ENCODE assay signal across 12 cellular contexts in genomic region chr4:7892212-7893019, GRCh38. TPM values are rescaled to one million over a fixed set of nuclear protein-coding genes. Genes with fewer than 3 reads are reported as not detected.
DNase-seq lines count a peak whose midpoint lies in the region; ATAC-seq, FAIRE-seq and TF ChIP-seq lines count a peak whose summit lies in the region.
"Had no signal": no experiment of that assay in that cellular context is flagged by ENCODE, and none has a peak within 500 bp of the region (broad histone marks: within the 10 kb centered on the region; RNA-seq: fewer than 3 reads in every experiment).

No MANE protein-coding gene starts in this region.

- H3K4me3 ChIP-seq in A549 (no peak overlapping the region), brain microvascular endothelial cell (ENCODE audit: low read depth, low read length) (no peak overlapping the region), mesendoderm (ENCODE audit: low read length) (no peak overlapping the region), tibial nerve (no peak overlapping the region)

- TF ChIP-seq RAD21 in A549 (conservative IDR thresholded peaks at IDR 0.05 in 1 of 2, IDR thresholded peaks at IDR 0.05 in 1 of 2): no peak

- H3K9me3 ChIP-seq in A549 (peaks cover 14% of the 10 kb centered on the region), tibial nerve (peaks cover 0 to 12% (median 4%) of the 10 kb centered on the region in 4 donors)

- H3K4me1 ChIP-seq in A549 (peaks cover 44% of the 10 kb centered on the region), mesendoderm (ENCODE audit: control insufficient read depth, low read depth, low read length) (peaks cover 14% of the 10 kb centered on the region), tibial nerve (peaks cover 0 to 24% (median 2%) of the 10 kb centered on the region in 4 donors)

- no peak overlapping the region for H3K56ac ChIP-seq in mesendoderm (ENCODE audit: low read length)

- H3K4me1 Mint-ChIP-seq in HFFc6 (ENCODE audit: low read depth): peaks cover 78% of the 10 kb centered on the region
- no peaks in the 10 kb centered on the region for H3K4me1 Mint-ChIP-seq in stimulated activated naive B cell treated with anti-CD40 and anti-IgM and Interleukin-4, amounts not matched to agents 10 μg/mL and 1 μg/mL and 100 μg/mL, for 72 hours
- H3K4me1 Mint-ChIP-seq: CD14-positive monocyte had no signal

- peak; percentile 71 to 76; a peak in 5 of 6 replicates for ATAC-seq in A549
- ATAC-seq in stimulated activated naive B cell treated with anti-CD40 and anti-IgM and Interleukin-4, amounts not matched to agents 10 μg/mL and 1 μg/mL and 100 μg/mL, for 72 hours (replicated peaks): no peak
- ATAC-seq in HG03439 (IDR thresholded peaks at IDR 0.05; ENCODE audit: unreplicated experiment): no peak

- H3K27me3 ChIP-seq in brain microvascular endothelial cell (replicated peaks) (no peaks in the 10 kb centered on the region), mesendoderm (ENCODE audit: insufficient read depth, low read length, poor library complexity) (no peaks in the 10 kb centered on the region), tibial nerve (no peaks in the 10 kb centered on the region)

- peaks cover 47% of the 10 kb centered on the region for H3K36me3 Mint-ChIP-seq in HFFc6 (ENCODE audit: low read depth)
- peaks cover 2 to 4% of the 10 kb centered on the region in 2 donors for H3K36me3 Mint-ChIP-seq in stimulated activated naive B cell treated with anti-CD40 and anti-IgM and Interleukin-4, amounts not matched to agents 10 μg/mL and 1 μg/mL and 100 μg/mL, for 72 hours
- H3K36me3 Mint-ChIP-seq: CD14-positive monocyte had no signal

- H3K23ac ChIP-seq in mesendoderm (ENCODE audit: low read length): no peak overlapping the region

- CTCF ChIA-PET in A549 (lab: Yijun Ruan, JAX): interaction anchor here (0.9 to 1.6 kb wide), 5 partner anchors 14 to 33 kb away, joined by 3 to 5 read pairs (median 5); no protein-coding TSS in a partner anchor

- no peak overlapping the region for H4K5ac ChIP-seq in mesendoderm (ENCODE audit: low read length)

- no peak overlapping the region for H2AK5ac ChIP-seq in mesendoderm (ENCODE audit: low read length)

- H3K27ac Mint-ChIP-seq in HFFc6: peak overlapping the region; percentile 96
- no peak overlapping the region for H3K27ac Mint-ChIP-seq in stimulated activated naive B cell treated with anti-CD40 and anti-IgM and Interleukin-4, amounts not matched to agents 10 μg/mL and 1 μg/mL and 100 μg/mL, for 72 hours

- H3K4me2 ChIP-seq in A549 (peak overlapping the region; percentile 74), mesendoderm (ENCODE audit: low read length) (no peak overlapping the region)

- TF ChIP-seq POLR2A in A549 (IDR thresholded peaks at IDR 0.05; ENCODE audit: low read length) (no peak), tibial nerve (IDR thresholded peaks at IDR 0.05) (no peak)

- FAIRE-seq in A549 (lab: Jason Lieb, UNC): no peak
- FAIRE-seq: colon had no signal

- in situ Hi-C loops in brain microvascular endothelial cell (cut with HindIII; ENCODE audit: low pct_ligation_motif_present, low sequenced_read_pairs): no loop called here

- no peak overlapping the region for H2BK120ac ChIP-seq in mesendoderm (ENCODE audit: low read depth, low read length)

- H3K9me3 Mint-ChIP-seq in HFFc6: peaks cover 14% of the 10 kb centered on the region
- peaks cover 7% of the 10 kb centered on the region in 2 donors for H3K9me3 Mint-ChIP-seq in stimulated activated naive B cell treated with anti-CD40 and anti-IgM and Interleukin-4, amounts not matched to agents 10 μg/mL and 1 μg/mL and 100 μg/mL, for 72 hours

- no peak overlapping the region for H3K4ac ChIP-seq in mesendoderm (ENCODE audit: low read depth, low read length)

- POLR2A ChIA-PET in A549 (lab: Yijun Ruan, JAX): no interaction called here

- H3K4me3 Mint-ChIP-seq in HFFc6: peak overlapping the region; percentile 66
- no peak overlapping the region for H3K4me3 Mint-ChIP-seq in stimulated activated naive B cell treated with anti-CD40 and anti-IgM and Interleukin-4, amounts not matched to agents 10 μg/mL and 1 μg/mL and 100 μg/mL, for 72 hours
- H3K4me3 Mint-ChIP-seq: CD14-positive monocyte had no signal

- TF ChIP-seq EP300 in A549 (IDR thresholded peaks at IDR 0.05) (no peak), tibial nerve (IDR thresholded peaks at IDR 0.05) (no peak)

- WGBS in A549 (ENCODE audit: missing lambda C conversion rate): 46% methylated on average over 12 of the region's 12 CpGs
- WGBS in mesendoderm (ENCODE audit: extremely low coverage, insufficient coverage, low lambda C conversion rate): no CpG with 5 or more reads among the region's 12 CpGs
- 48 to 52% methylated on average over 12 of the region's 12 CpGs for WGBS in tibial nerve, 2 donors

- H3K9ac ChIP-seq in mesendoderm (ENCODE audit: low read length): no peak overlapping the region

- H3K79me2 ChIP-seq in mesendoderm (ENCODE audit: control insufficient read depth, insufficient read depth, low read length): peaks cover 49% of the 10 kb centered on the region

- H2BK5ac ChIP-seq in mesendoderm (ENCODE audit: low read length): no peak overlapping the region

- no peak overlapping the region for H2BK15ac ChIP-seq in mesendoderm (replicated peaks; ENCODE audit: low read depth)

- H3K27me3 Mint-ChIP-seq in HFFc6 (ENCODE audit: insufficient read depth): peaks cover 11% of the 10 kb centered on the region
- peaks cover 18 to 20% of the 10 kb centered on the region in 2 donors for H3K27me3 Mint-ChIP-seq in stimulated activated naive B cell treated with anti-CD40 and anti-IgM and Interleukin-4, amounts not matched to agents 10 μg/mL and 1 μg/mL and 100 μg/mL, for 72 hours

- H3K18ac ChIP-seq in mesendoderm (ENCODE audit: low read length): peak overlapping the region; percentile 57

- no peak overlapping the region for H4K8ac ChIP-seq in mesendoderm (ENCODE audit: low read depth, low read length)

- H3K36me3 ChIP-seq in brain microvascular endothelial cell (replicated peaks): peaks cover 3% of the 10 kb centered on the region
- H3K36me3 ChIP-seq in mesendoderm (ENCODE audit: control insufficient read depth, insufficient read depth, low read length): no peaks in the 10 kb centered on the region
- peaks cover 0 to 4% (median 0%) of the 10 kb centered on the region in 3 donors for H3K36me3 ChIP-seq in tibial nerve

- peaks cover 17% of the 10 kb centered on the region for H3K79me1 ChIP-seq in mesendoderm (ENCODE audit: low read length)

- peak overlapping the region; percentile 60 to 75 for H3K27ac ChIP-seq in A549
- peak overlapping the region; percentile 93 for H3K27ac ChIP-seq in brain microvascular endothelial cell
- H3K27ac ChIP-seq in mesendoderm (ENCODE audit: low read depth, low read length): no peak overlapping the region
- H3K27ac ChIP-seq in tibial nerve: peak overlapping the region in 2 of 4 donors; percentile 1 to 14

- peak in 1 of 2 experiments; percentile 36 for DNase-seq in A549 (ENCODE audit: low read depth in 1 of 2, low spot score in 1 of 2)
- peak; percentile 66 for DNase-seq in HFFc6
- DNase-seq in brain microvascular endothelial cell: peak; percentile 91
- peak; percentile 69 for DNase-seq in mesendoderm
- no peak for DNase-seq in stimulated activated naive B cell treated with anti-CD40 and anti-IgM and Interleukin-4, amounts not matched to agents 10 μg/mL and 1 μg/mL and 100 μg/mL, for 72 hours
- no peak for DNase-seq in tibial nerve (ENCODE audit: low spot score in 2 of 2)
- DNase-seq in inferior parietal cortex (ENCODE audit: extremely low spot score): no peak
- DNase-seq: activated T-cell treated with anti-CD3 and anti-CD28 coated beads for 4 hours, NCI-H187 treated with DMSO at 0.1 percent for 48 hours had no signal

- no peak for TF ChIP-seq CTCF in A549 (IDR thresholded peaks at IDR 0.05)
- TF ChIP-seq CTCF in HFFc6 (IDR thresholded peaks at IDR 0.05): no peak
- TF ChIP-seq CTCF in brain microvascular endothelial cell (IDR thresholded peaks at IDR 0.05; ENCODE audit: low read depth, low read length, missing control alignments): no peak
- no peak for TF ChIP-seq CTCF in tibial nerve (IDR thresholded peaks at IDR 0.05)

TF ChIP-seq in A549, 52 proteins besides CTCF, POLR2A, EP300 and RAD21 (continues in another document):
- TF ChIP-seq TFCP2L1 (CRISPR knock-in tag; IDR thresholded peaks at IDR 0.05) (no peak), BHLHE40 (IDR thresholded peaks at IDR 0.05; ENCODE audit: low read depth, low read length) (no peak), ZSCAN20 (CRISPR knock-in tag; IDR thresholded peaks at IDR 0.05) (no peak), USF2 (IDR thresholded peaks at IDR 0.05) (no peak), PBX3 (IDR thresholded peaks at IDR 0.05) (no peak), E2F6 (IDR thresholded peaks at IDR 0.05; ENCODE audit: borderline replicate concordance, low read depth) (no peak)

RNA-seq across cellular contexts. Expression of gene AFAP1, which starts 47.2 kb away (rescaled TPM):
- polyA plus RNA-seq in A549 (2011; rRNA removed) (18.9 and 25.4 TPM in 2 replicates), A549 (2017; fragmentation: RNase III; extraction: RNeasy Plus Mini Kit Qiagen cat#74134 plus additional on column Dnase treatment) (29.6 to 37.6 TPM (median 33.0 TPM) in 3 replicates)
- 20.3 and 26.9 TPM in 2 replicates for polyA plus RNA-seq in A549 (2012; cell fraction: cytosol; rRNA removed)
- polyA plus RNA-seq in A549 (2012; cell fraction: nucleus; rRNA removed): 38.1 and 45.2 TPM in 2 replicates
- 32.4 and 38.2 TPM in 2 replicates for polyA minus RNA-seq in A549 (2011; rRNA and poly(A)+ RNA removed)
- 100 to 1,000 TPM in 5 of 6 experiments, 10 to 100 TPM in 1; 99.7 to 116 (median 107) TPM for total RNA-seq in HFFc6 (2021; fragmentation: NEBNext Ultra II Directional; extraction: Animal tissue kit (Norgen Biotek cat#: 25700))
- 11.2 TPM for polyA plus RNA-seq in mesendoderm (2013, experiment 1 of 2)
- 11.4 TPM for polyA plus RNA-seq in mesendoderm (2013, experiment 2 of 2)
- total RNA-seq in tibial nerve: 10 to 100 TPM; 23.2 to 34.9 (median 32.1) TPM
- polyA plus RNA-seq: CD14-positive monocyte had no signal

Comparison
In these comparisons a context has a peak if more than half of its experiments do, and no peak if none do; other contexts are left out.
1. ATAC-seq: peak in A549 (2 of 2); none in stimulated activated naive B cell treated with anti-CD40 and anti-IgM and Interleukin-4, amounts not matched to agents 10 μg/mL and 1 μg/mL and 100 μg/mL, for 72 hours (0 of 2) and HG03439 (single experiment).
2. DNase-seq: peak in HFFc6 (single experiment), brain microvascular endothelial cell (single experiment) and mesendoderm (single experiment); none in stimulated activated naive B cell treated with anti-CD40 and anti-IgM and Interleukin-4, amounts not matched to agents 10 μg/mL and 1 μg/mL and 100 μg/mL, for 72 hours (single experiment), tibial nerve (0 of 2) and inferior parietal cortex (single experiment).